In the genomic region with DNA sequence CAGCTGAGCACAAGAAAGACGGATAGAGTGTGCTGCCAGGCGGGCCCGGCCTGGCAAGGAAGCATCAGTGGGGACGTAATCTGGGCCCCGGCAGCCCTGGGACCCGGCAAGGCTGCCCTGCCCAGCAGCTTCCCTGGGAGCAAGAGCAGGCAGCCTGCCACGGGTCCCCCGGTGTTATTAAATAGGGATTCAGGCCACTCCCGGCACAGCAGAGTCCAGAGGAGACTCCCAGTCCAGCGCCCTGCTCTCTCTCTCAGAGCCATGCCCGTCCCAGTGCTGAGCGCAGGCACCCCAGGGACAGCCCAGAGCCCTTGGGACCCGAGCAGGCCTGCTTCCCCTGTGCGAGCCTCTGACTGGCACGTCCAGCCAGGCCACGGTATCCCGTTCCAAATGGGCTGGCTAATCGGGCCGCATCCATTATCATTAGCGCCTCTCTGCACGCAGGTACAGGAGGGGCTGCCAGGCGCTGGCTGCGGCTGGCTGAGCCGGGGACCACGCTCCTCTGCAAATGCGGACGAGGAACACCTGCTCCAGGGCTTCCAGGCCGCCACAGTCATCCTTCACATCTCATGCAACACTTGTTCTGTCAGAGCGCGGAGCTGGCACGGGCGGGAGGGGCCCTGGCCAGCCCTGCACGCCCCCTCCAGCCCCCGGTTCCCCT, we compare ENCODE assay signal across 23 cellular contexts.
"Had no signal": no experiment of that assay in that cellular context is flagged by ENCODE, and none has a peak within 500 bp of the region (broad histone marks: within the 10 kb centered on the region; RNA-seq: fewer than 3 reads in every experiment).

No MANE protein-coding gene starts in this region.

- H3K4me1 ChIP-seq: breast epithelium, left lung, pancreas, prostate gland, stomach, tibial artery had no signal

- H3K4me3 ChIP-seq: breast epithelium, left lung, mucosa of descending colon, pancreas, prostate gland, smooth muscle cell, stomach, tibial artery had no signal

- H3K36me3 ChIP-seq: breast epithelium, left lung, pancreas, prostate gland, stomach, tibial artery had no signal

- H3K27me3 ChIP-seq: pancreas had no signal

- H3K27ac ChIP-seq: breast epithelium, left lung, pancreas, prostate gland, stomach, tibial artery had no signal

- DNase-seq: activated CD4-positive, alpha-beta T cell treated with anti-CD3 and anti-CD28 coated beads, Interleukin-2, amount 50 U/mL, for 1 hour; activated CD8-positive, alpha-beta T cell treated with anti-CD3 and anti-CD28 coated beads for 36 hours; activated T-cell treated with anti-CD3 and anti-CD28 coated beads, Interleukin-2, amount 50 U/mL, for 48 hours; central memory CD4-positive, alpha-beta T cell; foreskin fibroblast; head of caudate nucleus; hypothalamus; kidney glomerular epithelial cell; left lung; mucosa of descending colon; nephron progenitor cell; pancreas; stimulated activated CD4-positive, alpha-beta T cell treated with anti-CD3 and anti-CD28 coated beads, Interleukin-15, amount 100 ng/mL, for 24 hours; stimulated activated CD4-positive, alpha-beta T cell treated with anti-CD3 and anti-CD28 coated beads, Interleukin-2, amount 100 ng/mL, for 24 hours; stimulated activated naive B cell treated with anti-CD40 and anti-IgM and Interleukin-4, amounts not matched to agents 10 μg/mL and 1 μg/mL and 100 μg/mL, for 72 hours; stomach; T-helper 2 cell; tibial artery had no signal

- H3K9me3 ChIP-seq: breast epithelium, left lung, mucosa of descending colon, pancreas, prostate gland, stomach, tibial artery had no signal

- H3K4me2 ChIP-seq: smooth muscle cell had no signal

- ATAC-seq: activated CD8-positive, alpha-beta T cell treated with anti-CD3 and anti-CD28 coated beads for 36 hours; esophagus mucosa; left lung; mucosa of descending colon; pancreas; stimulated activated naive B cell treated with anti-CD40 and anti-IgM and Interleukin-4, amounts not matched to agents 10 μg/mL and 1 μg/mL and 100 μg/mL, for 72 hours; WTC11 had no signal
